22 cellular contexts compared by ENCODE assay signal in the genomic region with DNA sequence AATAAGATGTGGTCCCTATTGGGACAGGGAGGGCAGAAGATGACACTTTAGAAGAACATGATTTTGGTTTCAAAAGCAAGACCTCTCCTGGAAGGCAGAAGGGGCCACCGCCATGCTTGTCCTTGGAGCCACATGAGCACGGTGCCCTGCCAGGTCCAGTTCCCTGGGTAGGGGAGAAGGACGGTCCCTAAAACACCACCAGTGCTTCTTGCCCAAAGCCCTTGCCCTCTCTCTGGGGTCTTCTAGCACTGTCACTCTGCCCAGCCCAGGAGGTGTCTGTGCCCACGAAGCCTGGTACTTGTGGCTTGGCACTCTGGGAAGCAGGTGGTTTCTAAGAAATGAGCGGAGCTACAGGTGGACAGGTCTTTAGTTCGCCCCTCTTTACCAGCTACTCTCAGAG. TPM values are rescaled to one million over a fixed set of nuclear protein-coding genes. Genes with fewer than 3 reads are reported as not detected.
DNase-seq lines count a peak whose midpoint lies in the region; ATAC-seq and TF ChIP-seq lines count a peak whose summit lies in the region.
"Had no signal": no experiment of that assay in that cellular context is flagged by ENCODE, and none has a peak within 500 bp of the region (broad histone marks: within the 10 kb centered on the region; RNA-seq: fewer than 3 reads in every experiment).

No MANE protein-coding gene starts in this region.

- H3K27ac ChIP-seq in mammary epithelial cell (ENCODE audit: insufficient read depth, low read depth, low read length) = no peak overlapping the region
- peak overlapping the region in 1 of 2 donors; percentile 17 for H3K27ac ChIP-seq in breast epithelium
- H3K27ac ChIP-seq in cingulate gyrus (ENCODE audit: low read depth, low read length) = peak overlapping the region; percentile 58
- H3K27ac ChIP-seq in lower lobe of right lung = no peak overlapping the region
- no peak overlapping the region for H3K27ac ChIP-seq in testis
- H3K27ac ChIP-seq: C4-2B, pancreas, SJSA1, upper lobe of right lung had no signal

- H3K9me3 ChIP-seq in mammary epithelial cell (replicated peaks; ENCODE audit: insufficient read depth, low read length) (no peaks in the 10 kb centered on the region), breast epithelium (no peaks in the 10 kb centered on the region), lower lobe of right lung (no peaks in the 10 kb centered on the region), testis (no peaks in the 10 kb centered on the region)
- H3K9me3 ChIP-seq: pancreas, upper lobe of right lung had no signal

- no peaks in the 10 kb centered on the region for H4K20me1 ChIP-seq in mammary epithelial cell (ENCODE audit: insufficient read depth, low read length)

- intact Hi-C loops in mammary epithelial cell (cut with micrococcal nuclease) (no loop called here), breast epithelium (cut with DNase I; ENCODE audit: low total_unique reads) (no loop called here), lower lobe of right lung (cut with DNase I) (no loop called here), testis (cut with DNase I; ENCODE audit: low total_unique reads) (no loop called here)

- no peak overlapping the region for H3K4me2 ChIP-seq in mammary epithelial cell (ENCODE audit: insufficient read depth, low read depth, low read length)
- H3K4me2 ChIP-seq: smooth muscle cell had no signal

- TF ChIP-seq POLR2A in breast epithelium (IDR thresholded peaks at IDR 0.05) (no peak), testis (IDR thresholded peaks at IDR 0.05) (no peak)

- H3K79me2 ChIP-seq in mammary epithelial cell (ENCODE audit: insufficient read depth, low read length) = peaks cover 17% of the 10 kb centered on the region

- in situ Hi-C loops in mammary epithelial cell (cut with MboI; ENCODE audit: low sequenced_read_pairs in 2 of 2) = no loop called here

- DNase-seq in mammary epithelial cell = no peak
- DNase-seq in breast epithelium (ENCODE audit: low spot score in 2 of 2) = no peak
- DNase-seq in lower lobe of right lung = peak; percentile 24
- peak; percentile 8 for DNase-seq in testis
- no peak for DNase-seq in GOT3 (lab: John Stamatoyannopoulos, UW)
- DNase-seq: activated naive CD4-positive, alpha-beta T cell treated with anti-CD3 and anti-CD28 coated beads, Interleukin-2, amount 50 U/mL, for 16 hours; anterior cingulate cortex; cortex of kidney; EL; midbrain; NCI-H1436; NCI-H2107; NCI-H748 treated with DMSO at 0.1 percent for 48 hours; nephron progenitor cell; stimulated activated CD4-positive, alpha-beta T cell treated with anti-CD3 and anti-CD28 coated beads, Interleukin-2, amount 100 ng/mL, for 24 hours; upper lobe of right lung had no signal

- H3K4me1 ChIP-seq in mammary epithelial cell (ENCODE audit: insufficient read depth, low read length) = peaks cover 42% of the 10 kb centered on the region
- peaks cover 0 to 3% of the 10 kb centered on the region in 2 donors for H3K4me1 ChIP-seq in breast epithelium
- H3K4me1 ChIP-seq in lower lobe of right lung = peaks cover 9% of the 10 kb centered on the region
- peaks cover 10% of the 10 kb centered on the region for H3K4me1 ChIP-seq in testis
- H3K4me1 ChIP-seq: pancreas had no signal

- ATAC-seq in lower lobe of right lung = no peak
- ATAC-seq in HG03378 (IDR thresholded peaks at IDR 0.05; ENCODE audit: unreplicated experiment) = no peak
- ATAC-seq: pancreas, upper lobe of right lung had no signal

- H3K4me3 ChIP-seq in mammary epithelial cell (replicated peaks in 1 of 3; ENCODE audit: insufficient read depth in 1 of 3, low read depth in 2 of 3, low read length in 3 of 3) (no peak overlapping the region), breast epithelium (no peak overlapping the region), lower lobe of right lung (no peak overlapping the region), testis (no peak overlapping the region)
- H3K4me3 ChIP-seq: pancreas, SJSA1, smooth muscle cell, upper lobe of right lung had no signal

- H3K36me3 ChIP-seq in mammary epithelial cell (ENCODE audit: insufficient read depth, low read length) (no peaks in the 10 kb centered on the region), breast epithelium (no peaks in the 10 kb centered on the region), lower lobe of right lung (peaks cover 24% of the 10 kb centered on the region), testis (ENCODE audit: low read depth, missing control alignments) (no peaks in the 10 kb centered on the region)

- BruUV-seq in mammary epithelial cell (replicated peaks; lab: Mats Ljungman, UMichigan) = TSS peak; percentile 2

- no peaks in the 10 kb centered on the region for H3K27me3 ChIP-seq in mammary epithelial cell (ENCODE audit: insufficient read depth, low read length)
- no peaks in the 10 kb centered on the region for H3K27me3 ChIP-seq in breast epithelium
- no peaks in the 10 kb centered on the region for H3K27me3 ChIP-seq in lower lobe of right lung (ENCODE audit: low read depth)
- H3K27me3 ChIP-seq in testis = no peaks in the 10 kb centered on the region
- H3K27me3 ChIP-seq: pancreas, SJSA1, upper lobe of right lung had no signal

- H2AFZ ChIP-seq in mammary epithelial cell (ENCODE audit: low read depth, low read length) = no peak overlapping the region

- TF ChIP-seq CTCF in mammary epithelial cell (conservative IDR thresholded peaks at IDR 0.05 in 1 of 2, IDR thresholded peaks at IDR 0.05 in 1 of 2; ENCODE audit: extremely low read depth in 1 of 2, insufficient read depth in 1 of 2, low read depth in 1 of 2, low read length in 2 of 2) (no peak), breast epithelium (IDR thresholded peaks at IDR 0.05) (no peak), lower lobe of right lung (IDR thresholded peaks at IDR 0.05) (no peak), testis (IDR thresholded peaks at IDR 0.05) (no peak)

- CTCF ChIA-PET in mammary epithelial cell (lab: Charles Lee; ENCODE audit: low non-redundant PET) = no interaction called here

- H3K9ac ChIP-seq in mammary epithelial cell (ENCODE audit: insufficient read depth, low read length) = no peak overlapping the region

- dilution Hi-C loops in mammary epithelial cell (cut with HindIII; ENCODE audit: low sequenced_read_pairs) = loop anchor here (5.0 kb wide), 1 partner anchor 89 kb away; no protein-coding TSS in a partner anchor

- WGBS in mammary epithelial cell (ENCODE audit: low coverage, missing lambda C conversion rate) = 100% methylated on average over 6 of the region's 6 CpGs
- 92 to 95% methylated on average over 6 of the region's 6 CpGs for WGBS in testis, 2 donors

RNA-seq across cellular contexts. Expression of a gene that starts 46.0 kb away (rescaled TPM):
- total RNA-seq in mammary epithelial cell (10 to 100 TPM; 74.3 to 75.8 TPM), breast epithelium (100 to 1,000 TPM in 1 of 3 donors, 10 to 100 TPM in 2; 88.5 to 132 (median 92.3) TPM), lower lobe of right lung (94.0 TPM), testis (100 to 1,000 TPM; 184 to 186 TPM)
- polyA plus RNA-seq in mammary epithelial cell (34.9 TPM), testis (ENCODE audit: insufficient read depth, low read depth, low replicate concordance) (118 TPM)
- polyA minus RNA-seq in mammary epithelial cell = 170 TPM

Comparison
In these comparisons a context has a peak if more than half of its experiments do, and no peak if none do; other contexts are left out.
1. DNase-seq: peak in lower lobe of right lung (single experiment) and testis (single experiment); none in mammary epithelial cell (single experiment), breast epithelium (0 of 2) and GOT3 (single experiment).